Comparison of ENCODE assay signal across 26 cellular contexts in genomic region chr11:116733959-116734517, GRCh38. TPM values are rescaled to one million over a fixed set of nuclear protein-coding genes. Genes with fewer than 3 reads are reported as not detected.
DNase-seq lines count a peak whose midpoint lies in the region; ATAC-seq and TF ChIP-seq lines count a peak whose summit lies in the region.
"Had no signal": no experiment of that assay in that cellular context is flagged by ENCODE, and none has a peak within 500 bp of the region (broad histone marks: within the 10 kb centered on the region; RNA-seq: fewer than 3 reads in every experiment).

No MANE protein-coding gene starts in this region.

- H3K4me1 Mint-ChIP-seq in naive B cell, result peaks cover 12 to 19% (median 16%) of the 10 kb centered on the region in 3 donors

- H3K27ac Mint-ChIP-seq in naive B cell, result peak overlapping the region in 2 of 6 donors; percentile 75 to 82
- H3K27ac Mint-ChIP-seq: activated naive CD8-positive, alpha-beta T cell treated with anti-CD3 and anti-CD28 coated beads, Interleukin-2, amount 10 ng/mL, durations not matched to agents 7 days and 5 days; IgD-negative memory B cell had no signal

- H3K36me3 Mint-ChIP-seq in naive B cell, result no peaks in the 10 kb centered on the region
- H3K36me3 Mint-ChIP-seq: naive thymus-derived CD4-positive, alpha-beta T cell had no signal

- H3K9me3 ChIP-seq in mucosa of descending colon, result no peaks in the 10 kb centered on the region
- H3K9me3 ChIP-seq: thoracic aorta, uterus had no signal

- intact Hi-C loops in mucosa of descending colon (cut with DNase I, micrococcal nuclease), result no loop called here

- H3K27ac ChIP-seq in coronary artery, result no peak overlapping the region
- H3K27ac ChIP-seq: RWPE1, thoracic aorta, uterus had no signal

- ATAC-seq in naive B cell (ENCODE audit: low read depth in 2 of 2) (peak; percentile 34 to 45), HG03280 (IDR thresholded peaks at IDR 0.05; ENCODE audit: unreplicated experiment) (no peak), mucosa of descending colon (no peak)
- ATAC-seq: naive thymus-derived CD4-positive, alpha-beta T cell had no signal

- H3K36me3 ChIP-seq in mucosa of descending colon (ENCODE audit: low read depth), result no peaks in the 10 kb centered on the region
- H3K36me3 ChIP-seq: thoracic aorta, uterus had no signal

- TF ChIP-seq CTCF in coronary artery (IDR thresholded peaks at IDR 0.05) (no peak), mucosa of descending colon (IDR thresholded peaks at IDR 0.05) (no peak)

- no peaks in the 10 kb centered on the region for H3K27me3 Mint-ChIP-seq in naive B cell
- H3K27me3 Mint-ChIP-seq: activated naive CD8-positive, alpha-beta T cell treated with anti-CD3 and anti-CD28 coated beads, Interleukin-2, amount 10 ng/mL, durations not matched to agents 7 days and 5 days; naive thymus-derived CD4-positive, alpha-beta T cell had no signal

- H3K4me3 ChIP-seq in coronary artery (no peak overlapping the region), mucosa of descending colon (no peak overlapping the region)
- H3K4me3 ChIP-seq: thoracic aorta, uterus had no signal

- no peaks in the 10 kb centered on the region for H3K4me1 ChIP-seq in mucosa of descending colon (ENCODE audit: low read depth)
- H3K4me1 ChIP-seq: uterus had no signal

- peak; percentile 61 for DNase-seq in GDM1 (lab: John Stamatoyannopoulos, UW)
- DNase-seq in MV-4-11 (lab: John Stamatoyannopoulos, UW), result peak; percentile 23
- peak; percentile 22 for DNase-seq in coronary artery (ENCODE audit: low spot score)
- no peak for DNase-seq in naive B cell
- no peak for DNase-seq in mucosa of descending colon
- DNase-seq in HCEC 1CT, result no peak
- DNase-seq: activated CD4-positive, alpha-beta T cell treated with anti-CD3 and anti-CD28 coated beads, Interleukin-2, amount 50 U/mL, for 4 hours; activated naive CD8-positive, alpha-beta T cell treated with anti-CD3 and anti-CD28 coated beads, Interleukin-2, amount 10 ng/mL, durations not matched to agents 7 days and 5 days; C1 segment of cervical spinal cord; Calu3; erythroblast; mesendoderm; naive thymus-derived CD4-positive, alpha-beta T cell; NCI-H1436 treated with DMSO at 0.1 percent for 48 hours; NCI-H526 treated with DMSO at 0.1 percent for 48 hours; stimulated activated CD4-positive, alpha-beta T cell treated with anti-CD3 and anti-CD28 coated beads, Interleukin-4, amount 100 ng/mL, for 1 hour; stimulated activated naive CD4-positive, alpha-beta T cell; T-helper 2 cell; uterus had no signal

- H3K9me3 Mint-ChIP-seq in naive B cell, result no peaks in the 10 kb centered on the region
- H3K9me3 Mint-ChIP-seq: activated naive CD8-positive, alpha-beta T cell treated with anti-CD3 and anti-CD28 coated beads, Interleukin-2, amount 10 ng/mL, durations not matched to agents 7 days and 5 days; IgD-negative memory B cell; naive thymus-derived CD4-positive, alpha-beta T cell had no signal

- peak overlapping the region in 1 of 8 donors; percentile 18 for H3K4me3 Mint-ChIP-seq in naive B cell
- H3K4me3 Mint-ChIP-seq: activated naive CD8-positive, alpha-beta T cell treated with anti-CD3 and anti-CD28 coated beads, Interleukin-2, amount 10 ng/mL, durations not matched to agents 7 days and 5 days; IgD-negative memory B cell; naive thymus-derived CD4-positive, alpha-beta T cell had no signal

RNA-seq across cellular contexts. Expression of gene BUD13, which starts 38.7 kb away (rescaled TPM):
- 10 to 100 TPM in 4 of 6 donors, 1 to 10 TPM in 2; 5.0 to 17.7 (median 13.6) TPM for polyA plus RNA-seq in naive B cell (ENCODE audit: low read depth in 6 of 6)
- total RNA-seq in mucosa of descending colon, result 10 to 100 TPM; 15.6 to 18.9 (median 15.6) TPM

RNA-seq across cellular contexts. Expression of gene ZPR1, which starts 53.8 kb away (rescaled TPM):
- polyA plus RNA-seq in naive B cell (ENCODE audit: low read depth in 6 of 6), result 10 to 100 TPM; 36.9 to 51.1 (median 45.0) TPM
- total RNA-seq in mucosa of descending colon, result 10 to 100 TPM; 28.5 to 34.6 (median 33.4) TPM

RNA-seq across cellular contexts. Expression of gene APOA5, which starts 57.6 kb away (rescaled TPM):
- not detected for polyA plus RNA-seq in naive B cell (ENCODE audit: low read depth in 6 of 6)
- not detected for total RNA-seq in mucosa of descending colon
- total RNA-seq: activated naive CD8-positive, alpha-beta T cell treated with anti-CD3 and anti-CD28 coated beads, Interleukin-2, amount 10 ng/mL, durations not matched to agents 7 days and 5 days; Calu3; fibroblast of villous mesenchyme; M059J; naive thymus-derived CD4-positive, alpha-beta T cell; osteoblast; thoracic aorta; uterus had no signal
- polyA plus RNA-seq: IgD-negative memory B cell; naive thymus-derived CD4-positive, alpha-beta T cell had no signal

Comparison
In these comparisons a context has a peak if more than half of its experiments do, and no peak if none do; other contexts are left out.
1. DNase-seq: peak in GDM1 (single experiment), MV-4-11 (single experiment) and coronary artery (single experiment); none in naive B cell (single experiment), mucosa of descending colon (0 of 3) and HCEC 1CT (single experiment).
2. ATAC-seq: peak in naive B cell (2 of 2); none in HG03280 (single experiment) and mucosa of descending colon (single experiment).